19 cellular contexts compared by ENCODE assay signal in genomic region chr1:85705940-85706339, GRCh38. TPM values are rescaled to one million over a fixed set of nuclear protein-coding genes. Genes with fewer than 3 reads are reported as not detected.
DNase-seq lines count a peak whose midpoint lies in the region; ATAC-seq and TF ChIP-seq lines count a peak whose summit lies in the region.
"Had no signal": no experiment of that assay in that cellular context is flagged by ENCODE, and none has a peak within 500 bp of the region (broad histone marks: within the 10 kb centered on the region; RNA-seq: fewer than 3 reads in every experiment).

No MANE protein-coding gene starts in this region.

- H3K36me3 Mint-ChIP-seq in activated CD4-positive, alpha-beta T cell treated with anti-CD3 and anti-CD28 coated beads, Interleukin-2, amount 10 ng/mL, durations not matched to agents 24 days and 14 days (ENCODE audit: low read depth), result peaks cover 41% of the 10 kb centered on the region
- H3K36me3 Mint-ChIP-seq in activated CD4-positive, alpha-beta T cell treated with anti-CD3 and anti-CD28 coated beads, Interleukin-2, amount 10 ng/mL, durations not matched to agents 7 days and 5 days (ENCODE audit: low read depth), result peaks cover 43% of the 10 kb centered on the region
- H3K36me3 Mint-ChIP-seq in activated naive CD8-positive, alpha-beta T cell treated with anti-CD3 and anti-CD28 coated beads, Interleukin-2, amount 10 ng/mL, durations not matched to agents 7 days and 5 days, result peaks cover 23% of the 10 kb centered on the region
- H3K36me3 Mint-ChIP-seq in nephron (ENCODE audit: low read depth), result peaks cover 46% of the 10 kb centered on the region

- intact Hi-C loops in activated CD4-positive, alpha-beta T cell treated with anti-CD3 and anti-CD28 coated beads, Interleukin-2, amount 10 ng/mL, durations not matched to agents 24 days and 14 days (cut with micrococcal nuclease), result loop anchor here (5.0 kb wide), 4 partner anchors 49 to 691 kb away; partner anchors contain the start of genes BCL10, CCN1 and ODF2L

- H3K9me3 Mint-ChIP-seq in activated CD4-positive, alpha-beta T cell treated with anti-CD3 and anti-CD28 coated beads, Interleukin-2, amount 10 ng/mL, durations not matched to agents 24 days and 14 days, result no peaks in the 10 kb centered on the region
- no peaks in the 10 kb centered on the region for H3K9me3 Mint-ChIP-seq in activated CD4-positive, alpha-beta T cell treated with anti-CD3 and anti-CD28 coated beads, Interleukin-2, amount 10 ng/mL, durations not matched to agents 7 days and 5 days
- no peaks in the 10 kb centered on the region for H3K9me3 Mint-ChIP-seq in activated naive CD8-positive, alpha-beta T cell treated with anti-CD3 and anti-CD28 coated beads, Interleukin-2, amount 10 ng/mL, durations not matched to agents 7 days and 5 days
- H3K9me3 Mint-ChIP-seq in nephron, result no peaks in the 10 kb centered on the region
- H3K9me3 Mint-ChIP-seq: dendritic cell treated with granulocyte-macrophage colony-stimulating factor and Interleukin-4, amounts not matched to agents 40 ng/mL and 50 ng/mL, for 4 days had no signal

- H3K9me3 ChIP-seq in HUES48 (ENCODE audit: control insufficient read depth, insufficient read depth, low read length), result no peaks in the 10 kb centered on the region
- H3K9me3 ChIP-seq: left ventricle myocardium inferior, MG63, right atrium auricular region, thoracic aorta had no signal

- peaks cover 16% of the 10 kb centered on the region for H3K4me1 ChIP-seq in HUES48 (ENCODE audit: control insufficient read depth, insufficient read depth, low read length)

- no peak for DNase-seq in activated CD4-positive, alpha-beta T cell treated with anti-CD3 and anti-CD28 coated beads, Interleukin-2, amount 10 ng/mL, durations not matched to agents 24 days and 14 days
- no peak for DNase-seq in activated CD4-positive, alpha-beta T cell treated with anti-CD3 and anti-CD28 coated beads, Interleukin-2, amount 10 ng/mL, durations not matched to agents 7 days and 5 days
- no peak for DNase-seq in activated naive CD8-positive, alpha-beta T cell treated with anti-CD3 and anti-CD28 coated beads, Interleukin-2, amount 10 ng/mL, durations not matched to agents 7 days and 5 days
- no peak for DNase-seq in NCI-H82 (lab: John Stamatoyannopoulos, UW)
- no peak for DNase-seq in GM10248 (ENCODE audit: extremely low spot score)
- DNase-seq in NCI-H2107 treated with DMSO at 0.1 percent for 48 hours (lab: John Stamatoyannopoulos, UW; ENCODE audit: unreplicated experiment), result no peak
- DNase-seq: COR-L47; GDM1; left ventricle myocardium inferior; MG63; NCI-H2029; NCI-H526; stimulated activated CD4-positive, alpha-beta T cell treated with anti-CD3 and anti-CD28 coated beads, Interleukin-1b, Interleukin-23, amount 100 ng/mL, for 48 hours had no signal

- POLR2A ChIA-PET in activated CD4-positive, alpha-beta T cell treated with anti-CD3 and anti-CD28 coated beads, Interleukin-2, amount 10 ng/mL, durations not matched to agents 7 days and 5 days (lab: Charles Lee), result no interaction called here
- POLR2A ChIA-PET in activated naive CD8-positive, alpha-beta T cell treated with anti-CD3 and anti-CD28 coated beads, Interleukin-2, amount 10 ng/mL, durations not matched to agents 7 days and 5 days (lab: Charles Lee), result no interaction called here
- POLR2A ChIA-PET in GM10248 (lab: Yijun Ruan, JAX), result no interaction called here

- no peak overlapping the region for H3K27ac Mint-ChIP-seq in activated CD4-positive, alpha-beta T cell treated with anti-CD3 and anti-CD28 coated beads, Interleukin-2, amount 10 ng/mL, durations not matched to agents 24 days and 14 days
- no peak overlapping the region for H3K27ac Mint-ChIP-seq in activated CD4-positive, alpha-beta T cell treated with anti-CD3 and anti-CD28 coated beads, Interleukin-2, amount 10 ng/mL, durations not matched to agents 7 days and 5 days
- no peak overlapping the region for H3K27ac Mint-ChIP-seq in activated naive CD8-positive, alpha-beta T cell treated with anti-CD3 and anti-CD28 coated beads, Interleukin-2, amount 10 ng/mL, durations not matched to agents 7 days and 5 days
- no peak overlapping the region for H3K27ac Mint-ChIP-seq in nephron
- H3K27ac Mint-ChIP-seq: dendritic cell treated with granulocyte-macrophage colony-stimulating factor and Interleukin-4, amounts not matched to agents 40 ng/mL and 50 ng/mL, for 4 days had no signal

- no peaks in the 10 kb centered on the region for H3K27me3 ChIP-seq in HUES48 (ENCODE audit: control insufficient read depth, insufficient read depth, low read length)
- H3K27me3 ChIP-seq: MG63, right atrium auricular region had no signal

- CTCF ChIA-PET in activated CD4-positive, alpha-beta T cell treated with anti-CD3 and anti-CD28 coated beads, Interleukin-2, amount 10 ng/mL, durations not matched to agents 7 days and 5 days (lab: Charles Lee), result no interaction called here
- CTCF ChIA-PET in GM10248 (lab: Yijun Ruan, JAX), result interaction anchor here (2.1 to 4.9 kb wide), 2 partner anchors 10 to 13 kb away, joined by 7 to 21 read pairs; no protein-coding TSS in a partner anchor

- ATAC-seq in activated naive CD8-positive, alpha-beta T cell treated with anti-CD3 and anti-CD28 coated beads, Interleukin-2, amount 10 ng/mL, durations not matched to agents 7 days and 5 days (ENCODE audit: low read depth), result no peak
- ATAC-seq: activated CD4-positive, CD25-positive, alpha-beta regulatory T cell treated with anti-CD3 and anti-CD28 coated beads, Interleukin-2, amount 50 U/mL, for 24 hours had no signal

- no peaks in the 10 kb centered on the region for H3K27me3 Mint-ChIP-seq in activated CD4-positive, alpha-beta T cell treated with anti-CD3 and anti-CD28 coated beads, Interleukin-2, amount 10 ng/mL, durations not matched to agents 24 days and 14 days
- no peaks in the 10 kb centered on the region for H3K27me3 Mint-ChIP-seq in activated CD4-positive, alpha-beta T cell treated with anti-CD3 and anti-CD28 coated beads, Interleukin-2, amount 10 ng/mL, durations not matched to agents 7 days and 5 days
- H3K27me3 Mint-ChIP-seq in activated naive CD8-positive, alpha-beta T cell treated with anti-CD3 and anti-CD28 coated beads, Interleukin-2, amount 10 ng/mL, durations not matched to agents 7 days and 5 days, result no peaks in the 10 kb centered on the region
- H3K27me3 Mint-ChIP-seq in nephron (ENCODE audit: low read depth), result no peaks in the 10 kb centered on the region
- H3K27me3 Mint-ChIP-seq: dendritic cell treated with granulocyte-macrophage colony-stimulating factor and Interleukin-4, amounts not matched to agents 40 ng/mL and 50 ng/mL, for 4 days had no signal

- no peak overlapping the region for H3K27ac ChIP-seq in HUES48 (ENCODE audit: low read depth, low read length)
- H3K27ac ChIP-seq: left ventricle myocardium inferior, right atrium auricular region, thoracic aorta had no signal

- peak overlapping the region; percentile 74; the same call in 1 of the 2 replicates for H3K4me3 ChIP-seq in HUES48 (ENCODE audit: low read depth, low read length)
- H3K4me3 ChIP-seq: right atrium auricular region had no signal

- H3K9ac ChIP-seq in HUES48 (ENCODE audit: low read depth, low read length), result no peak overlapping the region

- H3K4me1 Mint-ChIP-seq in activated CD4-positive, alpha-beta T cell treated with anti-CD3 and anti-CD28 coated beads, Interleukin-2, amount 10 ng/mL, durations not matched to agents 24 days and 14 days, result peaks cover 19% of the 10 kb centered on the region
- peaks cover 24% of the 10 kb centered on the region for H3K4me1 Mint-ChIP-seq in activated CD4-positive, alpha-beta T cell treated with anti-CD3 and anti-CD28 coated beads, Interleukin-2, amount 10 ng/mL, durations not matched to agents 7 days and 5 days
- peaks cover 15% of the 10 kb centered on the region for H3K4me1 Mint-ChIP-seq in activated naive CD8-positive, alpha-beta T cell treated with anti-CD3 and anti-CD28 coated beads, Interleukin-2, amount 10 ng/mL, durations not matched to agents 7 days and 5 days
- H3K4me1 Mint-ChIP-seq in nephron, result peaks cover 4% of the 10 kb centered on the region

- H3K4me3 Mint-ChIP-seq in activated CD4-positive, alpha-beta T cell treated with anti-CD3 and anti-CD28 coated beads, Interleukin-2, amount 10 ng/mL, durations not matched to agents 24 days and 14 days, result peak overlapping the region; percentile 39
- H3K4me3 Mint-ChIP-seq in activated CD4-positive, alpha-beta T cell treated with anti-CD3 and anti-CD28 coated beads, Interleukin-2, amount 10 ng/mL, durations not matched to agents 7 days and 5 days, result no peak overlapping the region
- H3K4me3 Mint-ChIP-seq in activated naive CD8-positive, alpha-beta T cell treated with anti-CD3 and anti-CD28 coated beads, Interleukin-2, amount 10 ng/mL, durations not matched to agents 7 days and 5 days, result peak overlapping the region; percentile 43
- peak overlapping the region; percentile 64 to 74 (median 70) for H3K4me3 Mint-ChIP-seq in nephron
- H3K4me3 Mint-ChIP-seq: dendritic cell treated with granulocyte-macrophage colony-stimulating factor and Interleukin-4, amounts not matched to agents 40 ng/mL and 50 ng/mL, for 4 days had no signal

- TF ChIP-seq CTCF in nephron (IDR thresholded peaks at IDR 0.05; ENCODE audit: unreplicated experiment in 3 of 3) (no peak), GM10248 (IDR thresholded peaks at IDR 0.05; ENCODE audit: control extremely low read depth, extremely low read depth, low read depth, missing control alignments) (no peak)

- peaks cover 53% of the 10 kb centered on the region for H3K36me3 ChIP-seq in HUES48 (ENCODE audit: control insufficient read depth, insufficient read depth, low read length)

RNA-seq across cellular contexts. Expression of gene ZNHIT6, which starts 2.3 kb away (rescaled TPM):
- 24.7 and 26.0 TPM in 2 replicates for total RNA-seq in activated CD4-positive, alpha-beta T cell treated with anti-CD3 and anti-CD28 coated beads, Interleukin-2, amount 10 ng/mL, durations not matched to agents 24 days and 14 days
- 10 to 100 TPM; 16.9 to 20.3 TPM for total RNA-seq in activated CD4-positive, alpha-beta T cell treated with anti-CD3 and anti-CD28 coated beads, Interleukin-2, amount 10 ng/mL, durations not matched to agents 7 days and 5 days
- 10 to 100 TPM; 16.9 to 18.4 TPM for total RNA-seq in activated naive CD8-positive, alpha-beta T cell treated with anti-CD3 and anti-CD28 coated beads, Interleukin-2, amount 10 ng/mL, durations not matched to agents 7 days and 5 days
